Comparison of ENCODE assay signal across 14 cellular contexts in genomic region chr15:89327113-89327512, GRCh38.
"Had no signal": no experiment of that assay in that cellular context is flagged by ENCODE, and none has a peak within 500 bp of the region (broad histone marks: within the 10 kb centered on the region; RNA-seq: fewer than 3 reads in every experiment).

No MANE protein-coding gene starts in this region.

- H3K9me3 Mint-ChIP-seq: neural crest cell; T-helper 1 cell treated with Interleukin-12 subunit alpha and Interleukin-12 subunit beta and Interleukin-4 antibody, amounts not matched to agents 30 μg/mL and 1 μg/mL, for 36 hours; WTC11 had no signal

- H3K4me3 ChIP-seq: gastrocnemius medialis, heart left ventricle, lower lobe of right lung, psoas muscle, spleen, thyroid gland had no signal

- ATAC-seq: gastrocnemius medialis, heart left ventricle, lower lobe of right lung, psoas muscle, sciatic nerve, WTC11 had no signal

- H3K27me3 ChIP-seq: gastrocnemius medialis, heart left ventricle, spleen, thyroid gland had no signal

- H3K27ac ChIP-seq: gastrocnemius medialis, heart left ventricle, lower lobe of right lung, psoas muscle, spleen, thyroid gland had no signal

- H3K27ac Mint-ChIP-seq: T-helper 1 cell treated with Interleukin-12 subunit alpha and Interleukin-12 subunit beta and Interleukin-4 antibody, amounts not matched to agents 30 μg/mL and 1 μg/mL, for 36 hours; WTC11 had no signal

- H3K4me3 Mint-ChIP-seq: T-helper 1 cell treated with Interleukin-12 subunit alpha and Interleukin-12 subunit beta and Interleukin-4 antibody, amounts not matched to agents 30 μg/mL and 1 μg/mL, for 36 hours; WTC11 had no signal

- DNase-seq: activated CD4-positive, alpha-beta T cell treated with anti-CD3 and anti-CD28 coated beads for 4 hours; activated CD8-positive, alpha-beta memory T cell treated with anti-CD3 and anti-CD28 coated beads for 24 hours; activated effector memory CD4-positive, alpha-beta T cell treated with anti-CD3 and anti-CD28 coated beads, Interleukin-2, amount 50 U/mL, for 16 hours; dermis blood vessel endothelial cell; gastrocnemius medialis; heart left ventricle; lower lobe of right lung; psoas muscle; spleen; thyroid gland had no signal

- H3K9me3 ChIP-seq: gastrocnemius medialis, heart left ventricle, lower lobe of right lung, psoas muscle, spleen, thyroid gland had no signal
